In the genomic region with DNA sequence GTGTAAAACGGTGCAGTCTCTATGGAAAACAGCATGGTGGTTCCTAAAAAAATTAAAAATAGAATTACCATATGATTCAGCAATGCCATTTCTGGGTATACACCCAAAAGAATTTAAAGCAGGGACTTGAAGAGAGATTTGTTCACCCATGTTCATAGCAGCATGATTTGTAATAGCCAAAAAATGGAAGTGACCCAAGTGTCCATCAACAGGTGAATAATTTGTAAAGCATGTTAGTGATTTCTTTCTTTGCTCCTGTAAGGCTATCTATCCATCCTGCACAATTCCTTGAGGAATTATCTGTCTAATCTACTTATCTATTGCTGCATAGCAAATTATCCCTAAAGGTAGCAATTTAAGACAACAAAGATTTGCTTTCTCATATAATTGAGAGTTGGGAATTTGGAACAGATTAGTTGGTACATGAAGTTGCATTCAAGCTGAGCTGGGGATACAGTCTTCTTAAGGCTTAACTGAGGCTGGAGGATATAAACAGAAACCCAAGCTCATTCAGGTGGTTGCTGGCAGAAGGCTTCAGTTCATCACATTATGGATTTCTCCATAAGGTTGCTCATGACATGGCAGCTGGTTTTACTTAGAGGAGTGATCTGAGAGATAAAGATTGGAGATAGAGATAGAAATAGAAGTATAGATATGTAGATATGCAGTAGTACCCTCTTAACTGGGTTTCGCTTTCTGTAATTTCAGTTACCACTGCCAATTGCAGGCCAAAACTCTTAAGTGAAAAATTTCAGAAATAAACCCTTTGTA, we compare ENCODE assay signal across 18 cellular contexts.
DNase-seq lines count a peak whose midpoint lies in the region; ATAC-seq, FAIRE-seq and TF ChIP-seq lines count a peak whose summit lies in the region.
"Had no signal": no experiment of that assay in that cellular context is flagged by ENCODE, and none has a peak within 500 bp of the region (broad histone marks: within the 10 kb centered on the region; RNA-seq: fewer than 3 reads in every experiment).

No MANE protein-coding gene starts in this region.

- H4K20me1 ChIP-seq in SK-N-SH (ENCODE audit: insufficient read depth), result no peaks in the 10 kb centered on the region

- no peak overlapping the region for H3K9ac ChIP-seq in SK-N-SH

- H3K36me3 ChIP-seq in ACC112 (ENCODE audit: insufficient read depth, low read length) (no peaks in the 10 kb centered on the region), SK-N-SH (replicated peaks in 1 of 2; ENCODE audit: control insufficient read depth in 1 of 2, insufficient read depth in 2 of 2, low read length in 1 of 2) (no peaks in the 10 kb centered on the region), heart left ventricle (no peaks in the 10 kb centered on the region)

- TF ChIP-seq RAD21 in SK-N-SH (IDR thresholded peaks at IDR 0.05; ENCODE audit: low read length), result no peak

- POLR2A ChIA-PET in SK-N-SH (lab: Yijun Ruan, JAX), result no interaction called here

- intact Hi-C loops in heart left ventricle (cut with DNase I), result no loop called here

- no peaks in the 10 kb centered on the region for H3K9me2 ChIP-seq in SK-N-SH

- TF ChIP-seq POLR2A in heart left ventricle (IDR thresholded peaks at IDR 0.05), result no peak

- H3F3A ChIP-seq in SK-N-SH (replicated peaks; ENCODE audit: insufficient read depth), result peaks cover 10% of the 10 kb centered on the region

- H3K27me3 ChIP-seq in ACC112 (ENCODE audit: insufficient read depth, low read length) (no peaks in the 10 kb centered on the region), SK-N-SH (ENCODE audit: insufficient read depth) (no peaks in the 10 kb centered on the region), heart left ventricle (no peaks in the 10 kb centered on the region)

- no peak for TF ChIP-seq EP300 in SK-N-SH (IDR thresholded peaks at IDR 0.05; ENCODE audit: borderline replicate concordance in 1 of 2, low read depth in 1 of 2, low read length in 1 of 2)

- H2AFZ ChIP-seq in ACC112 (ENCODE audit: low read length, unreplicated experiment), result peak overlapping the region; percentile 80
- H2AFZ ChIP-seq in SK-N-SH (ENCODE audit: low read depth), result no peak overlapping the region

- 38% methylated on average over 2 of the region's 2 CpGs for WGBS in SK-N-SH (ENCODE audit: low lambda C conversion rate)
- WGBS in heart left ventricle, 4 donors, result 88 to 90% (median 90%) methylated on average over 2 of the region's 2 CpGs

- H3K27ac ChIP-seq in ACC112 (ENCODE audit: low read depth, low read length) (peak overlapping the region; percentile 59), SK-N-SH (ENCODE audit: low read depth in 2 of 2, low read length in 1 of 2) (no peak overlapping the region), heart left ventricle (no peak overlapping the region)

- 0 out of 2 replicates have a peak overlapping the region, but pooled peaks have one; percentile 15 for H3K4me2 ChIP-seq in SK-N-SH

- ATAC-seq in heart left ventricle (no peak), HG03520 (IDR thresholded peaks at IDR 0.05; ENCODE audit: unreplicated experiment) (no peak), HG03097 (IDR thresholded peaks at IDR 0.05; ENCODE audit: low FRiP score, unreplicated experiment) (no peak)

- TF ChIP-seq CTCF in SK-N-SH (IDR thresholded peaks at IDR 0.05) (no peak), heart left ventricle (IDR thresholded peaks at IDR 0.05) (no peak), progenitor cell of endocrine pancreas (IDR thresholded peaks at IDR 0.05; ENCODE audit: unreplicated experiment) (no peak)

- peaks cover 9% of the 10 kb centered on the region for H3K9me3 Mint-ChIP-seq in progenitor cell of endocrine pancreas (ENCODE audit: low read depth)
- H3K9me3 Mint-ChIP-seq: IgD-negative memory B cell had no signal

- CTCF ChIA-PET in SK-N-SH (lab: Yijun Ruan, JAX), result no interaction called here

- no peak overlapping the region for H3K27ac Mint-ChIP-seq in progenitor cell of endocrine pancreas
- H3K27ac Mint-ChIP-seq: IgD-negative memory B cell had no signal

- DNase-seq in GM19239 (ENCODE audit: insufficient read length, low spot score), result no peak
- no peak for DNase-seq in SK-N-SH
- DNase-seq in fibroblast of gingiva (ENCODE audit: low read depth), result peak; percentile 11
- no peak for DNase-seq in heart left ventricle
- no peak for DNase-seq in progenitor cell of endocrine pancreas (ENCODE audit: low spot score, unreplicated experiment)
- DNase-seq: AML-193; Calu3; CD4-positive, CD25-positive, alpha-beta regulatory T cell; NCI-H1436 treated with DMSO at 0.1 percent for 48 hours; NCI-H2081; NCI-H524; NK-92 treated with Interleukin-12 subunit alpha and Interleukin-12 subunit beta, amount 100 ng/mL, for 24 hours; OCI-M1 had no signal

- H3K79me2 ChIP-seq in ACC112 (ENCODE audit: control insufficient read depth, insufficient read depth, low read length, unreplicated experiment) (no peaks in the 10 kb centered on the region), SK-N-SH (ENCODE audit: insufficient read depth) (no peaks in the 10 kb centered on the region)

- peak; percentile 55 for FAIRE-seq in GM19239 (lab: Jason Lieb, UNC)
- FAIRE-seq: H1 had no signal

- H3K36me3 Mint-ChIP-seq in progenitor cell of endocrine pancreas (ENCODE audit: insufficient read depth), result no peaks in the 10 kb centered on the region
- H3K36me3 Mint-ChIP-seq: CD4-positive, CD25-positive, alpha-beta regulatory T cell; IgD-negative memory B cell had no signal

- no peak overlapping the region for H3K4me3 ChIP-seq in ACC112 (ENCODE audit: low read depth, low read length)
- no peak overlapping the region for H3K4me3 ChIP-seq in SK-N-SH (ENCODE audit: low read depth in 2 of 2, low read length in 1 of 2)
- no peak overlapping the region for H3K4me3 ChIP-seq in heart left ventricle

- no peaks in the 10 kb centered on the region for H3K27me3 Mint-ChIP-seq in progenitor cell of endocrine pancreas
- H3K27me3 Mint-ChIP-seq: IgD-negative memory B cell had no signal

- H3K9me3 ChIP-seq in SK-N-SH (no peaks in the 10 kb centered on the region), heart left ventricle (no peaks in the 10 kb centered on the region)

- H3K4me1 ChIP-seq in ACC112 (ENCODE audit: control insufficient read depth, insufficient read depth, low read length, unreplicated experiment) (peaks cover 12% of the 10 kb centered on the region), SK-N-SH (ENCODE audit: control insufficient read depth in 1 of 2, insufficient read depth in 2 of 2, low read depth in 1 of 2, low read length in 1 of 2) (no peaks in the 10 kb centered on the region), heart left ventricle (peaks cover 0 to 7% (median 0%) of the 10 kb centered on the region in 12 donors)

- no peak overlapping the region for H3K4me3 Mint-ChIP-seq in progenitor cell of endocrine pancreas (ENCODE audit: low read depth)
- H3K4me3 Mint-ChIP-seq: CD4-positive, CD25-positive, alpha-beta regulatory T cell; IgD-negative memory B cell had no signal

- no peaks in the 10 kb centered on the region for H3K4me1 Mint-ChIP-seq in progenitor cell of endocrine pancreas (ENCODE audit: low read depth)
- H3K4me1 Mint-ChIP-seq: CD4-positive, CD25-positive, alpha-beta regulatory T cell had no signal

TF ChIP-seq in SK-N-SH, 30 proteins besides CTCF, POLR2A, EP300 and RAD21:
- TF ChIP-seq MXI1 (IDR thresholded peaks at IDR 0.05; ENCODE audit: low read depth, low read length), result no peak
